In the genomic region with DNA sequence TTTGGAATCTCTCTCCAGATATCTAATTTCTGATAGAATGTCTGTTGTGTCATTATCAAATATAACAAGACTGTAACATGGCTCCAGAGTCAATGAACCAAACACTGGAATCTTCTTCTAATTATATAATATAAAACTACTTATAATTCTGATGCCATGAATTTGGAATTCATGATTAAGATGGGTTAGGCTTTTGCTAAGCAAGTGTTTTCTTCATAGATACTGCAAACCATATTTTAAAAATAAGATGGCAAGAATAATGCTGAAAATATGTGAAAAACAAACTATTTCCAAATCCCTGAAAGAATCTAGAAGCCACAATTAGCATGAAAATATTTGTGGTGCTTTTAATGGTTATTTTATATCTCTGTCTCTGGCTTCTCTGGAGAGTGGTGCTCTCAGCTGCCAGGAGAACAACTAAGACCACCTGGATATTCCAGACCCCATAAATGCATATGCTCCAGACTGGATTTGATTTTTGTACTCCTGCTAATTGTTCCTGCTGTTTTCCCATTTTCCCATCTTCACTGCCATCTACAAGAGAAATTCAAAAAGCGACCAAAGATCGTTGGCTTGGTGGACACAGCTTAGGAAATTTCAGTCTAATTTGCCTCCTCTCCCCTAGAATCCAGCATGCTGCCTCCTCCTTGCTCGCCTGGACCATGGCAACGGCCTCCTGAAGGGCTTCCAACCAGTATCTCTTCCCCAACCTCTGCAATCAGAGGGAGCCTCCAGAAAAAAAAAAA, we compare ENCODE assay signal across 1 cellular context.
TF ChIP-seq lines count a peak whose summit lies in the region.

No MANE protein-coding gene starts in this region.

TF ChIP-seq in SK-N-SH, 30 proteins besides CTCF, POLR2A, EP300 and RAD21 (continued from another document):
- TF ChIP-seq, protein P1, sequence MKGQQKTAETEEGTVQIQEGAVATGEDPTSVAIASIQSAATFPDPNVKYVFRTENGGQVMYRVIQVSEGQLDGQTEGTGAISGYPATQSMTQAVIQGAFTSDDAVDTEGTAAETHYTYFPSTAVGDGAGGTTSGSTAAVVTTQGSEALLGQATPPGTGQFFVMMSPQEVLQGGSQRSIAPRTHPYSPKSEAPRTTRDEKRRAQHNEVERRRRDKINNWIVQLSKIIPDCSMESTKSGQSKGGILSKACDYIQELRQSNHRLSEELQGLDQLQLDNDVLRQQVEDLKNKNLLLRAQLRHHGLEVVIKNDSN (IDR thresholded peaks at IDR 0.05; ENCODE audit: borderline replicate concordance, low read depth): no peak
- TF ChIP-seq NFIC (IDR thresholded peaks at IDR 0.05; ENCODE audit: borderline replicate concordance) (peak; percentile 49; the same call in 1 of the 2 replicates), GATA2 (CRISPR knock-in tag; IDR thresholded peaks at IDR 0.05) (no peak), FOSL2 (IDR thresholded peaks at IDR 0.05; ENCODE audit: borderline replicate concordance, low read depth) (0 out of 2 replicates have a peak, but pooled peaks have one; percentile 26), TCF12 (IDR thresholded peaks at IDR 0.05) (peak; percentile 74), FOXM1 (IDR thresholded peaks at IDR 0.05; ENCODE audit: low read depth) (0 out of 2 replicates have a peak, but pooled peaks have one; percentile 50), RXRA (IDR thresholded peaks at IDR 0.05; ENCODE audit: borderline replicate concordance, low read depth) (0 out of 2 replicates have a peak, but pooled peaks have one; percentile 19)
